Comparison of ENCODE assay signal across 8 cellular contexts in the genomic region with DNA sequence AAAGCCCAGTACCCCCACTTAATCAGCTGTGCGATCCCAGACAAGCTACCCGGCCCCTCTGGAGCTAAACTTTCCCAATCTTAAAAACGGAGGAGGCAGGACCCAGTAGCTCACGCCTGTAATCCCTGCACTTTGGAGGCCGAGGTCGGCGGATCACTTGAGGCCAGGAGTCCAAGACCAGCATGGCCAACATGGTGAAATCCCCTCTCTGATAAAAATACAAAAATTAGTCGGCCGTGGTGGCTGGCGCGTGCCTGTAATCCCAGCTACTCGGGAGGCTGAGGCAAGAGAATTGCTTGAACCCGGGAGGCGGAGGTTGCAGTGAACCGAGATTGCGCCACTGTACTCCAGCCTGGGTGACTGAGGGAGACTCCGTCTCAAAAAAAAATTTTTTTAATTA. TPM values are rescaled to one million over a fixed set of nuclear protein-coding genes. Genes with fewer than 3 reads are reported as not detected.
A peak's percentile ranks its signal among the peaks of the same experiment; 100 is the strongest.
DNase-seq lines count a peak whose midpoint lies in the region; ATAC-seq and TF ChIP-seq lines count a peak whose summit lies in the region.
"Not testable (repeated sequence)": the region's sequence is repeated elsewhere in the genome, so short reads cannot be mapped to it uniquely, and the experiment has no call there.

No MANE protein-coding gene starts in this region.

- not testable (repeated sequence) for ATAC-seq in upper lobe of right lung

- H3F3A ChIP-seq in DOHH2 (ENCODE audit: control insufficient read depth, insufficient read depth) = peaks cover 17% of the 10 kb centered on the region

- peak overlapping the region; percentile 70 for H3K4me3 ChIP-seq in DOHH2 (ENCODE audit: low read length)
- H3K4me3 ChIP-seq in NT2/D1 (ENCODE audit: insufficient read length, low read depth) = peak overlapping the region; percentile 84
- H3K4me3 ChIP-seq in sigmoid colon = peak overlapping the region; percentile 52 to 61 (median 56)
- H3K4me3 ChIP-seq in upper lobe of right lung = peak overlapping the region; percentile 66

- peak overlapping the region; percentile 52 for H3K9ac ChIP-seq in NT2/D1 (ENCODE audit: insufficient read length, low read depth)

- not testable (repeated sequence) for H3K9me3 Mint-ChIP-seq in chondrocyte (ENCODE audit: low read depth); mesothelial cell of epicardium
- peaks cover 21% of the 10 kb centered on the region for H3K9me3 Mint-ChIP-seq in glutamatergic neuron (ENCODE audit: unreplicated experiment)

- H3K9me3 ChIP-seq in DOHH2 (ENCODE audit: control insufficient read depth, insufficient read depth, low read length); NT2/D1 (ENCODE audit: insufficient read depth, low read length); sigmoid colon; upper lobe of right lung: not testable (repeated sequence)

- 32 to 61% methylated on average over 17 of the region's 17 CpGs for WGBS in sigmoid colon, 2 donors

- intact Hi-C loops in sigmoid colon (cut with DNase I) = loop anchor here (10.0 kb wide), 2 partner anchors 78 to 102 kb away; no protein-coding TSS in a partner anchor
- intact Hi-C loops in upper lobe of right lung (cut with DNase I) = loop anchor here (10.0 kb wide), 1 partner anchor 72 kb away; no protein-coding TSS in a partner anchor

- not testable (repeated sequence) for TF ChIP-seq POLR2A in sigmoid colon (IDR thresholded peaks at IDR 0.05)

- H3K4me1 ChIP-seq in DOHH2 (ENCODE audit: control insufficient read depth, low read length) (peaks cover 73% of the 10 kb centered on the region), sigmoid colon (peaks cover 0 to 15% (median 7%) of the 10 kb centered on the region in 4 donors), upper lobe of right lung (peaks cover 36% of the 10 kb centered on the region)
- H3K4me1 ChIP-seq in NT2/D1 (ENCODE audit: insufficient read depth, insufficient read length) = not testable (repeated sequence)

- peak overlapping the region; percentile 65 for H3K4me2 ChIP-seq in DOHH2 (ENCODE audit: low read length)

- H3K4me1 Mint-ChIP-seq in chondrocyte (ENCODE audit: low read depth) (peaks cover 36% of the 10 kb centered on the region), glutamatergic neuron (ENCODE audit: low read depth, unreplicated experiment) (peaks cover 24% of the 10 kb centered on the region), mesothelial cell of epicardium (peaks cover 28% of the 10 kb centered on the region)

- H3K27me3 Mint-ChIP-seq in chondrocyte (ENCODE audit: low read depth) = not testable (repeated sequence)
- H3K27me3 Mint-ChIP-seq in glutamatergic neuron (ENCODE audit: unreplicated experiment) (peaks cover 12% of the 10 kb centered on the region), mesothelial cell of epicardium (ENCODE audit: low read depth) (peaks cover 76% of the 10 kb centered on the region)

- not testable (repeated sequence) for H3K27ac Mint-ChIP-seq in chondrocyte (ENCODE audit: unreplicated experiment); mesothelial cell of epicardium
- H3K27ac Mint-ChIP-seq in glutamatergic neuron (ENCODE audit: unreplicated experiment) = peak overlapping the region; percentile 91

- not testable (repeated sequence) for H3K36me3 Mint-ChIP-seq in chondrocyte (ENCODE audit: low read depth); glutamatergic neuron (ENCODE audit: unreplicated experiment); mesothelial cell of epicardium

- not testable (repeated sequence) for H3K9me2 ChIP-seq in DOHH2 (replicated peaks; ENCODE audit: control insufficient read depth, low read length)

- not testable (repeated sequence) for H3K27ac ChIP-seq in DOHH2 (ENCODE audit: low read depth, low read length)
- peak overlapping the region; percentile 42 to 67 (median 60) for H3K27ac ChIP-seq in sigmoid colon
- H3K27ac ChIP-seq in upper lobe of right lung = peak overlapping the region; percentile 78

- H4K20me1 ChIP-seq in DOHH2 (ENCODE audit: control insufficient read depth, insufficient read depth, low read depth, low read length) = not testable (repeated sequence)

- not testable (repeated sequence) for H3K79me2 ChIP-seq in DOHH2 (ENCODE audit: control insufficient read depth, low read length)

- DNase-seq in NT2/D1 (ENCODE audit: low read depth, low spot score) = peak; percentile 39
- peak; percentile 40 to 45 for DNase-seq in activated T-cell treated with anti-CD3 and anti-CD28 coated beads, Interleukin-2, amount 50 U/mL, for 48 hours
- not testable (repeated sequence) for DNase-seq in chondrocyte (ENCODE audit: low spot score); glutamatergic neuron; mesothelial cell of epicardium (ENCODE audit: low spot score in 2 of 2, unreplicated experiment in 2 of 2); sigmoid colon; upper lobe of right lung

- not testable (repeated sequence) for TF ChIP-seq EP300 in sigmoid colon (IDR thresholded peaks at IDR 0.05)

- H3K27me3 ChIP-seq in DOHH2 (ENCODE audit: control insufficient read depth, low read length) = peaks cover 17% of the 10 kb centered on the region
- H3K27me3 ChIP-seq in NT2/D1 (ENCODE audit: insufficient read depth, insufficient read length) = peaks cover 21% of the 10 kb centered on the region
- H3K27me3 ChIP-seq in sigmoid colon = peaks cover 0 to 37% (median 21%) of the 10 kb centered on the region in 3 donors
- H3K27me3 ChIP-seq in upper lobe of right lung = not testable (repeated sequence)

- TF ChIP-seq CTCF in DOHH2 (IDR thresholded peaks at IDR 0.05; ENCODE audit: low read depth, low read length, poor library complexity, severe bottlenecking); chondrocyte (IDR thresholded peaks at IDR 0.05); glutamatergic neuron (IDR thresholded peaks at IDR 0.05; ENCODE audit: partially characterized antibody, unreplicated experiment); mesothelial cell of epicardium (IDR thresholded peaks at IDR 0.05; ENCODE audit: unreplicated experiment); sigmoid colon (IDR thresholded peaks at IDR 0.05); upper lobe of right lung (IDR thresholded peaks at IDR 0.05): not testable (repeated sequence)

- not testable (repeated sequence) for H3K36me3 ChIP-seq in DOHH2 (ENCODE audit: control insufficient read depth, low read length); NT2/D1 (ENCODE audit: insufficient read depth, insufficient read length, low read length); sigmoid colon; upper lobe of right lung

- H3K4me3 Mint-ChIP-seq in chondrocyte (ENCODE audit: unreplicated experiment) (peak overlapping the region; percentile 80), glutamatergic neuron (ENCODE audit: unreplicated experiment) (peak overlapping the region; percentile 95), mesothelial cell of epicardium (peak overlapping the region; percentile 81)

RNA-seq across cellular contexts. Expression of a gene that starts 1.3 kb away (rescaled TPM):
- total RNA-seq in chondrocyte = 3.0 to 5.0 TPM (median 3.3 TPM) in 3 replicates
- 235 TPM for total RNA-seq in glutamatergic neuron (ENCODE audit: unreplicated experiment)
- 7.9 to 8.6 TPM (median 8.3 TPM) in 3 replicates for total RNA-seq in mesothelial cell of epicardium
- total RNA-seq in sigmoid colon = 10 to 100 TPM; 12.8 to 21.0 (median 17.3) TPM
- polyA plus RNA-seq in sigmoid colon = 10 to 100 TPM in 1 of 3 donors, 1 to 10 TPM in 2; 5.4 to 22.9 (median 6.7) TPM
- 66.0 TPM for total RNA-seq in upper lobe of right lung
